15 cellular contexts compared by ENCODE assay signal in the genomic region with DNA sequence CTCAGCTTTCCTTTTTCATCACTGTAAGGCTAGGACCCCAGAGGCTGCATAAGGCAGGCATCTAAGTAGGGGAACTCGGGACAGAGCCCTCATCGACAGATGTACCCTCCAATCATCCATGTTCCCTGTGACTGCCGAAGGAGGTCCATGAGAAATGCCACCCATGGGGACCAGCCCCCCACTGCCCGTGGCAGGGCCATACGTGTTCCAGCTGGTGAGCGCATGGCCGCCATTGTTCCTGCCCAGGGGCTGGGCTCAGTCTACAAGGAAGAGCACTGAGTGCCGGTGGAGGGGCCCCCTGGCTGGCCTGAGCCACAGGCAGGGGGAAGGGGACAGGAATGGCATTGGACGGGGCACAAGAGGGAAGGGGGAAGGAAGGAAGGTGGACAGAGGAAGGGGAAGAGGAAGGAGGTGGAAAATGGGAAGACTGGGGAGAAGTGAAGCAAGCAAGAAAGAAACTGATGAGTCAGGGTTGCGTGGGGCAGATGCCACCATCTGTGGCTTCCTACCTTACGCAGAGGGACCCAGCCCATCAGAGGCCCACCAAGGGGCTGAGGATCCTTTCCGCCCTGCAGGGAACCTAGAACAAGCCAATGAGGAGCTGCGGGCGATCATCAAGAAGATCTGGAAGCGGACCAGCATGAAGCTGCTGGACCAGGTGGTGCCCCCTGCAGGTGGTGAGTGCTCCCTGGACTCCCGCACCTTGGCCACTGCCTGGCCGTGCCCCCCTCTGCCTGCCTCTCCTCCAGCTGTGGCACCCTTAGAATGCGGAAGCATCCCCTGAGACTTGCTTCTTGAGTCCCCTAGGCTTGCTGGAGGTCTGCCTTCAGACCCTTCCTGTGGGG.
DNase-seq lines count a peak whose midpoint lies in the region; ATAC-seq and TF ChIP-seq lines count a peak whose summit lies in the region.
"Had no signal": no experiment of that assay in that cellular context is flagged by ENCODE, and none has a peak within 500 bp of the region (broad histone marks: within the 10 kb centered on the region; RNA-seq: fewer than 3 reads in every experiment).

No MANE protein-coding gene starts in this region.

- H3K4me3 Mint-ChIP-seq in GM23338: no peak overlapping the region
- no peak overlapping the region for H3K4me3 Mint-ChIP-seq in activated CD8-positive, alpha-beta memory T cell treated with anti-CD3 and anti-CD28 coated beads, Interleukin-2, amount 10 ng/mL, durations not matched to agents 7 days and 5 days
- H3K4me3 Mint-ChIP-seq: activated CD4-positive, alpha-beta T cell treated with anti-CD3 and anti-CD28 coated beads, Interleukin-2, amount 10 ng/mL, durations not matched to agents 7 days and 5 days; T-helper 1 cell treated with Interleukin-12 subunit alpha and Interleukin-12 subunit beta and Interleukin-4 antibody, amounts not matched to agents 30 μg/mL and 1 μg/mL, for 36 hours had no signal

- no peak overlapping the region for H3K4me2 ChIP-seq in GM23338

- H3K27me3 Mint-ChIP-seq in GM23338 (ENCODE audit: insufficient read depth, low read depth, poor library complexity): no peaks in the 10 kb centered on the region
- peaks cover 2% of the 10 kb centered on the region for H3K27me3 Mint-ChIP-seq in activated CD8-positive, alpha-beta memory T cell treated with anti-CD3 and anti-CD28 coated beads, Interleukin-2, amount 10 ng/mL, durations not matched to agents 7 days and 5 days
- H3K27me3 Mint-ChIP-seq: activated CD4-positive, alpha-beta T cell treated with anti-CD3 and anti-CD28 coated beads, Interleukin-2, amount 10 ng/mL, durations not matched to agents 7 days and 5 days had no signal

- H3K4me1 ChIP-seq in GM23338 (ENCODE audit: insufficient read depth): no peaks in the 10 kb centered on the region
- H3K4me1 ChIP-seq: parathyroid adenoma had no signal

- no peaks in the 10 kb centered on the region for H3K36me3 ChIP-seq in GM23338 (ENCODE audit: insufficient read depth)

- no peaks in the 10 kb centered on the region; the same call in 2 of the 3 replicates for H3K36me3 Mint-ChIP-seq in GM23338 (ENCODE audit: low read depth)
- no peaks in the 10 kb centered on the region for H3K36me3 Mint-ChIP-seq in activated CD8-positive, alpha-beta memory T cell treated with anti-CD3 and anti-CD28 coated beads, Interleukin-2, amount 10 ng/mL, durations not matched to agents 7 days and 5 days

- H2AFZ ChIP-seq in GM23338: no peak overlapping the region
- H2AFZ ChIP-seq: parathyroid adenoma had no signal

- H3K27me3 ChIP-seq in GM23338 (ENCODE audit: insufficient read depth): no peaks in the 10 kb centered on the region
- H3K27me3 ChIP-seq: dorsolateral prefrontal cortex had no signal

- H4K20me1 ChIP-seq in GM23338 (replicated peaks; ENCODE audit: insufficient read depth): no peaks in the 10 kb centered on the region

- in situ Hi-C loops in GM13976 (cut with MboI; ENCODE audit: low sequenced_read_pairs, unreplicated experiment): no loop called here

- no peaks in the 10 kb centered on the region for H3F3A ChIP-seq in GM23338 (replicated peaks; ENCODE audit: low read depth)

- peak; percentile 72 for ATAC-seq in GM23338
- ATAC-seq in activated CD8-positive, alpha-beta memory T cell treated with anti-CD3 and anti-CD28 coated beads, Interleukin-2, amount 10 ng/mL, durations not matched to agents 7 days and 5 days: no peak

- H3K27ac Mint-ChIP-seq in GM23338: no peak overlapping the region
- no peak overlapping the region for H3K27ac Mint-ChIP-seq in activated CD8-positive, alpha-beta memory T cell treated with anti-CD3 and anti-CD28 coated beads, Interleukin-2, amount 10 ng/mL, durations not matched to agents 7 days and 5 days
- H3K27ac Mint-ChIP-seq: activated CD4-positive, alpha-beta T cell treated with anti-CD3 and anti-CD28 coated beads, Interleukin-2, amount 10 ng/mL, durations not matched to agents 7 days and 5 days; T-helper 1 cell treated with Interleukin-12 subunit alpha and Interleukin-12 subunit beta and Interleukin-4 antibody, amounts not matched to agents 30 μg/mL and 1 μg/mL, for 36 hours had no signal

- H3K9me2 ChIP-seq in GM23338 (ENCODE audit: insufficient read depth): peaks cover 5% of the 10 kb centered on the region; the same call in 1 of the 2 replicates

- CTCF ChIA-PET in activated CD8-positive, alpha-beta memory T cell treated with anti-CD3 and anti-CD28 coated beads, Interleukin-2, amount 10 ng/mL, durations not matched to agents 7 days and 5 days (lab: Charles Lee): no interaction called here
- CTCF ChIA-PET in GM10248 (lab: Yijun Ruan, JAX): interaction anchor here (1.5 kb wide), 1 partner anchor 367 kb away, joined by 4 read pairs; no protein-coding TSS in a partner anchor

- H3K79me2 ChIP-seq in GM23338 (replicated peaks; ENCODE audit: insufficient read depth): no peaks in the 10 kb centered on the region
- H3K79me2 ChIP-seq: parathyroid adenoma had no signal

- H3K27ac ChIP-seq in GM23338 (ENCODE audit: low read depth): no peak overlapping the region
- H3K27ac ChIP-seq: C4-2B, parathyroid adenoma had no signal

- TF ChIP-seq CTCF in AG09319 (IDR thresholded peaks at IDR 0.05; ENCODE audit: low read depth, low read length): peak; percentile 17; the same call in 1 of the 2 replicates
- TF ChIP-seq CTCF in GM23338 (conservative IDR thresholded peaks at IDR 0.05; ENCODE audit: low read depth in 2 of 2): peak; percentile 51 to 65
- TF ChIP-seq CTCF in GM10248 (IDR thresholded peaks at IDR 0.05; ENCODE audit: control extremely low read depth, extremely low read depth, low read depth, missing control alignments): no peak
- no peak for TF ChIP-seq CTCF in GM13976 (IDR thresholded peaks at IDR 0.05; ENCODE audit: borderline replicate concordance, control extremely low read depth, extremely low read depth, insufficient read depth, missing control alignments)

- POLR2A ChIA-PET in GM10248 (lab: Yijun Ruan, JAX): interaction anchor here (0.7 kb wide), 1 partner anchor 64 kb away, joined by 3 read pairs; no protein-coding TSS in a partner anchor

- H3K4me3 ChIP-seq in GM23338: no peak overlapping the region
- H3K4me3 ChIP-seq: dorsolateral prefrontal cortex had no signal

- no peak for DNase-seq in AG09319 (ENCODE audit: extremely low read depth, low read depth)
- DNase-seq in GM23338 (ENCODE audit: low spot score): peak; percentile 69
- DNase-seq in activated CD8-positive, alpha-beta memory T cell treated with anti-CD3 and anti-CD28 coated beads, Interleukin-2, amount 10 ng/mL, durations not matched to agents 7 days and 5 days: peak; percentile 35
- peak; percentile 55 for DNase-seq in islet precursor cell
- no peak for DNase-seq in NCI-H226
- DNase-seq in GM10248 (ENCODE audit: extremely low spot score): no peak
- DNase-seq in GM13976 (ENCODE audit: low spot score): no peak
- DNase-seq in NCI-H526 treated with DMSO at 0.1 percent for 48 hours (lab: John Stamatoyannopoulos, UW): no peak
- DNase-seq: activated CD4-positive, alpha-beta T cell treated with anti-CD3 and anti-CD28 coated beads, Interleukin-2, amount 10 ng/mL, durations not matched to agents 7 days and 5 days; anterior cingulate cortex; GOT3 had no signal

- H3K9me3 Mint-ChIP-seq in GM23338: no peaks in the 10 kb centered on the region
- H3K9me3 Mint-ChIP-seq in activated CD8-positive, alpha-beta memory T cell treated with anti-CD3 and anti-CD28 coated beads, Interleukin-2, amount 10 ng/mL, durations not matched to agents 7 days and 5 days (ENCODE audit: low read depth): no peaks in the 10 kb centered on the region
- H3K9me3 Mint-ChIP-seq: activated CD4-positive, alpha-beta T cell treated with anti-CD3 and anti-CD28 coated beads, Interleukin-2, amount 10 ng/mL, durations not matched to agents 7 days and 5 days; T-helper 1 cell treated with Interleukin-12 subunit alpha and Interleukin-12 subunit beta and Interleukin-4 antibody, amounts not matched to agents 30 μg/mL and 1 μg/mL, for 36 hours had no signal

- no peaks in the 10 kb centered on the region for H3K4me1 Mint-ChIP-seq in GM23338
- H3K4me1 Mint-ChIP-seq in activated CD8-positive, alpha-beta memory T cell treated with anti-CD3 and anti-CD28 coated beads, Interleukin-2, amount 10 ng/mL, durations not matched to agents 7 days and 5 days: no peaks in the 10 kb centered on the region
- H3K4me1 Mint-ChIP-seq: activated CD4-positive, alpha-beta T cell treated with anti-CD3 and anti-CD28 coated beads, Interleukin-2, amount 10 ng/mL, durations not matched to agents 7 days and 5 days had no signal

TF ChIP-seq in GM23338, 12 proteins besides CTCF, POLR2A, EP300 and RAD21 (continues in another document):
- TF ChIP-seq REST (IDR thresholded peaks at IDR 0.05; ENCODE audit: unreplicated experiment) (no peak), EZH2 (IDR thresholded peaks at IDR 0.05; ENCODE audit: low read depth, unreplicated experiment) (no peak)

Comparison
In these comparisons a context has a peak if more than half of its experiments do, and no peak if none do; other contexts are left out.
1. DNase-seq: peak in GM23338 (single experiment), activated CD8-positive, alpha-beta memory T cell treated with anti-CD3 and anti-CD28 coated beads, Interleukin-2, amount 10 ng/mL, durations not matched to agents 7 days and 5 days (single experiment) and islet precursor cell (single experiment); none in AG09319 (single experiment), NCI-H226 (single experiment), GM10248 (single experiment), GM13976 (single experiment) and NCI-H526 treated with DMSO at 0.1 percent for 48 hours (single experiment).
2. CTCF ChIP-seq: peak in AG09319 (single experiment) and GM23338 (2 of 2); none in GM10248 (single experiment) and GM13976 (single experiment).